Comparison of ENCODE assay signal across 11 cellular contexts in genomic region chr5:83357621-83358231, GRCh38.
"Had no signal": no experiment of that assay in that cellular context is flagged by ENCODE, and none has a peak within 500 bp of the region (broad histone marks: within the 10 kb centered on the region; RNA-seq: fewer than 3 reads in every experiment).

No MANE protein-coding gene starts in this region.

- H3K27ac ChIP-seq: tibial artery, uterus had no signal

- H3K36me3 ChIP-seq: tibial artery, uterus had no signal

- H3K27me3 ChIP-seq: tibial artery, uterus had no signal

- ATAC-seq: natural killer cell; stimulated activated memory B cell treated with anti-CD40 and anti-IgM and Interleukin-4, amounts not matched to agents 10 μg/mL and 1 μg/mL and 100 μg/mL, for 72 hours had no signal

- H3K4me1 ChIP-seq: tibial artery, uterus had no signal

- H3K4me3 ChIP-seq: tibial artery, uterus had no signal

- DNase-seq: activated CD4-positive, alpha-beta T cell treated with anti-CD3 and anti-CD28 coated beads, Interleukin-2, amount 50 U/mL, for 1 hour; activated CD8-positive, alpha-beta memory T cell treated with anti-CD3 and anti-CD28 coated beads for 24 hours; activated naive CD4-positive, alpha-beta T cell treated with anti-CD3 and anti-CD28 coated beads, Interleukin-2, amount 10 ng/mL, durations not matched to agents 7 days and 5 days; effector memory CD4-positive, alpha-beta T cell; foreskin fibroblast; kidney glomerular epithelial cell; mesendoderm; natural killer cell; tibial artery; uterus had no signal
